2 cellular contexts compared by ENCODE assay signal in the genomic region with DNA sequence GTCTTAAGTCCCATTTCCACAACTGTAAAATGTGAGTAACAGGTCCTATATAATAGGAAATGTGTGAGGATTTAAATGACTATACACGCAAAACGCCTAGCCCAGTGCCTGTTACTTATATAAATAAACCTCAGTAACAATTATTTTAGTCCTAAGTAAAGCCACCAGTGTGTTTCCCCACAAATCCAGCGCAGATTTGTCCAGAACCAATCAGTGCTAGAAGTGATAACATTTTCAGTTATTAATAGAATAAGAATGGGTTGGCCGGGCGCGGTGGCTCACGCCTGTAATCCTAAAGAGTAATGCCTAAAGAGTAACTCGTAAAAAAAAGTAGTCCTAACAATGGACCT.
TF ChIP-seq lines count a peak whose summit lies in the region.

No MANE protein-coding gene starts in this region.

TF ChIP-seq in H1, 55 proteins besides CTCF, POLR2A, EP300 and RAD21:
- TF ChIP-seq SAP30 (IDR thresholded peaks at IDR 0.05; ENCODE audit: insufficient read depth, insufficient replicate concordance, low read length) (no peak), BACH1 (IDR thresholded peaks at IDR 0.05; ENCODE audit: low read length) (no peak), HDAC6 (IDR thresholded peaks at IDR 0.05; ENCODE audit: low read depth, low read length) (no peak), CTBP2 (IDR thresholded peaks at IDR 0.05; ENCODE audit: borderline replicate concordance, insufficient read depth, insufficient read length, low read length) (no peak), SP4 (IDR thresholded peaks at IDR 0.05; ENCODE audit: low read length) (no peak), TAF1 (IDR thresholded peaks at IDR 0.05; ENCODE audit: low read depth, low read length) (no peak)

TF ChIP-seq in neural cell, 6 proteins besides CTCF, POLR2A, EP300 and RAD21:
- TF ChIP-seq TAF1 (IDR thresholded peaks at IDR 0.05; ENCODE audit: low read depth): no peak
